1 cellular context compared by ENCODE assay signal in genomic region chr15:40339621-40339945, GRCh38.
TF ChIP-seq lines count a peak whose summit lies in the region.

No MANE protein-coding gene starts in this region.

TF ChIP-seq in SK-N-SH, 30 proteins besides CTCF, POLR2A, EP300 and RAD21 (continued from another document):
- TF ChIP-seq USF2 (IDR thresholded peaks at IDR 0.05; ENCODE audit: borderline replicate concordance, low read depth, low read length) (no peak), ELF1 (IDR thresholded peaks at IDR 0.05) (no peak), REST (IDR thresholded peaks at IDR 0.05; ENCODE audit: low read depth, low read length) (no peak)
